ENCODE assay signal across 10 cellular contexts in the genomic region with DNA sequence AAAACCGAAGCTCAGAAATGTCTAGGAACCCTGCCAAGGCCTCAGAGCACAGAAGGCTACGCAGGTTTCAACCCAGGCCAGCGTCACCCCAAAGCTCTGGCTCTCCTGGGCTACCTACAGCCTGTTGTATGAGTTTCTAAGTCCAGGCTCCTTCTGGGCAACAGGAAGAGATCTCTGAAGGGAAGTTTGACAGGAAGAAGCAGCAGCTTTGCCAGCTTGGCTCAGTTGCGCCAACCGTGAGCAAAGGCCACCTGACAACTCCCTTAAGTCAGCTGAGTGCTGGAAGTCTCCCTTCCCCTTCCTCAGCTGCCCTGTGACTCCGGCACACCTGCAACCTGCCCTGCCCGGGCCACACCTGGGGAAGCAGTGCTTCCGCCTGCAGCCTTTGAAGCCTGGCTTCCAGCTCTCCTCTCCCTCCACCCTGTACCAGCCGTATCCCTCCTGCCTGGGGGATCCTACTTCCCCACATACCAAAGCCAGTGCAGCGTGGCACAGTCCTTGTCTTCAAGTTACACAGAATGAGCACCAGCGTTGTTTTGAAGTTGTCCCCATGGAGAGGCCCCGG. TPM values are rescaled to one million over a fixed set of nuclear protein-coding genes. Genes with fewer than 3 reads are reported as not detected.
DNase-seq lines count a peak whose midpoint lies in the region; ATAC-seq, FAIRE-seq and TF ChIP-seq lines count a peak whose summit lies in the region.
"Had no signal": no experiment of that assay in that cellular context is flagged by ENCODE, and none has a peak within 500 bp of the region (broad histone marks: within the 10 kb centered on the region; RNA-seq: fewer than 3 reads in every experiment).

No MANE protein-coding gene starts in this region.

- CTCF ChIA-PET in A549 (lab: Yijun Ruan, JAX): interaction anchor here (0.7 to 9.1 kb wide), 7 partner anchors 13 to 119 kb away, joined by 3 to 73 read pairs (median 3); a partner anchor contains a TSS

- H3K27me3 ChIP-seq in right atrium auricular region: no peaks in the 10 kb centered on the region

- TF ChIP-seq RAD21 in A549 (conservative IDR thresholded peaks at IDR 0.05 in 1 of 2, IDR thresholded peaks at IDR 0.05 in 1 of 2): no peak

- H3K4me2 ChIP-seq in A549: peak overlapping the region; percentile 37

- H3K27ac ChIP-seq in A549 (peak overlapping the region; percentile 42 to 97), right atrium auricular region (peak overlapping the region; percentile 24 to 35), caudate nucleus (ENCODE audit: low read depth, low read length) (no peak overlapping the region)

- in situ Hi-C loops in ACHN (cut with HindIII; ENCODE audit: low pct_ligation_motif_present, low pct_unique_long_range_greater_than_20kb, low sequenced_read_pairs): no loop called here

- no peak for DNase-seq in A549 (ENCODE audit: low read depth in 1 of 2, low spot score in 1 of 2)
- peak; percentile 62 for DNase-seq in SW480 (ENCODE audit: low spot score)
- DNase-seq in right atrium auricular region (ENCODE audit: low spot score): no peak
- no peak for DNase-seq in omental fat pad (ENCODE audit: low spot score)
- DNase-seq in caudate nucleus (lab: John Stamatoyannopoulos, UW): no peak
- DNase-seq in ACHN: no peak
- DNase-seq in D721Med (ENCODE audit: insufficient read length, low spot score): no peak
- DNase-seq: KBM-7, NCI-H2029 had no signal

- FAIRE-seq in A549 (lab: Jason Lieb, UNC) (no peak), D721Med (lab: Jason Lieb, UNC) (no peak)

- H3K4me1 ChIP-seq in A549: peaks cover 93% of the 10 kb centered on the region
- H3K4me1 ChIP-seq in right atrium auricular region: peaks cover 0 to 56% of the 10 kb centered on the region in 2 donors

- WGBS in A549 (ENCODE audit: missing lambda C conversion rate): 75% methylated on average over 12 of the region's 12 CpGs

- H3K4me3 ChIP-seq in A549: no peak overlapping the region
- no peak overlapping the region for H3K4me3 ChIP-seq in right atrium auricular region

- POLR2A ChIA-PET in A549 (lab: Yijun Ruan, JAX): no interaction called here

- H3K36me3 ChIP-seq in right atrium auricular region: no peaks in the 10 kb centered on the region

- H3K9me3 ChIP-seq in A549 (no peaks in the 10 kb centered on the region), right atrium auricular region (no peaks in the 10 kb centered on the region)

- no peak for TF ChIP-seq EP300 in A549 (IDR thresholded peaks at IDR 0.05)

- ATAC-seq in A549 (no peak; a peak in 1 of 6 replicates), omental fat pad (ENCODE audit: low FRiP score) (peak; percentile 22), GM21825 (IDR thresholded peaks at IDR 0.05; ENCODE audit: unreplicated experiment) (no peak)

- no peak for TF ChIP-seq CTCF in A549 (IDR thresholded peaks at IDR 0.05)
- no peak for TF ChIP-seq CTCF in right atrium auricular region (IDR thresholded peaks at IDR 0.05)
- TF ChIP-seq CTCF in omental fat pad (IDR thresholded peaks at IDR 0.05): no peak
- no peak for TF ChIP-seq CTCF in D721Med (IDR thresholded peaks at IDR 0.05; ENCODE audit: insufficient read depth, missing control alignments)

- TF ChIP-seq POLR2A in A549 (IDR thresholded peaks at IDR 0.05; ENCODE audit: low read length): no peak

TF ChIP-seq in A549, 52 proteins besides CTCF, POLR2A, EP300 and RAD21:
- TF ChIP-seq, protein P1, sequence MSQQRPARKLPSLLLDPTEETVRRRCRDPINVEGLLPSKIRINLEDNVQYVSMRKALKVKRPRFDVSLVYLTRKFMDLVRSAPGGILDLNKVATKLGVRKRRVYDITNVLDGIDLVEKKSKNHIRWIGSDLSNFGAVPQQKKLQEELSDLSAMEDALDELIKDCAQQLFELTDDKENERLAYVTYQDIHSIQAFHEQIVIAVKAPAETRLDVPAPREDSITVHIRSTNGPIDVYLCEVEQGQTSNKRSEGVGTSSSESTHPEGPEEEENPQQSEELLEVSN (IDR thresholded peaks at IDR 0.05; ENCODE audit: borderline replicate concordance, low read depth): no peak
- no peak for TF ChIP-seq EHMT2 (IDR thresholded peaks at IDR 0.05; ENCODE audit: low read depth)
- TF ChIP-seq, protein P2, sequence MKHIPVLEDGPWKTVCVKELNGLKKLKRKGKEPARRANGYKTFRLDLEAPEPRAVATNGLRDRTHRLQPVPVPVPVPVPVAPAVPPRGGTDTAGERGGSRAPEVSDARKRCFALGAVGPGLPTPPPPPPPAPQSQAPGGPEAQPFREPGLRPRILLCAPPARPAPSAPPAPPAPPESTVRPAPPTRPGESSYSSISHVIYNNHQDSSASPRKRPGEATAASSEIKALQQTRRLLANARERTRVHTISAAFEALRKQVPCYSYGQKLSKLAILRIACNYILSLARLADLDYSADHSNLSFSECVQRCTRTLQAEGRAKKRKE (CRISPR knock-in tag; IDR thresholded peaks at IDR 0.05; ENCODE audit: low read depth): no peak

RNA-seq across cellular contexts. Expression of a gene that starts 36.7 kb away (rescaled TPM):
- polyA plus RNA-seq in A549 (2011; rRNA removed) (15.4 and 16.4 TPM in 2 replicates), A549 (2017; fragmentation: RNase III; extraction: RNeasy Plus Mini Kit Qiagen cat#74134 plus additional on column Dnase treatment) (21.6 to 22.4 TPM (median 22.0 TPM) in 3 replicates)
- polyA plus RNA-seq in A549 (2012; cell fraction: cytosol; rRNA removed): 20.9 and 25.8 TPM in 2 replicates
- polyA plus RNA-seq in A549 (2012; cell fraction: nucleus; rRNA removed): 18.9 and 20.7 TPM in 2 replicates
- polyA minus RNA-seq in A549 (2011; rRNA and poly(A)+ RNA removed): 23.8 and 23.9 TPM in 2 replicates
- total RNA-seq in right atrium auricular region (10 to 100 TPM; 33.9 to 39.9 TPM), omental fat pad (10 to 100 TPM; 10.4 to 61.6 (median 20.7) TPM)
